In the genomic region with DNA sequence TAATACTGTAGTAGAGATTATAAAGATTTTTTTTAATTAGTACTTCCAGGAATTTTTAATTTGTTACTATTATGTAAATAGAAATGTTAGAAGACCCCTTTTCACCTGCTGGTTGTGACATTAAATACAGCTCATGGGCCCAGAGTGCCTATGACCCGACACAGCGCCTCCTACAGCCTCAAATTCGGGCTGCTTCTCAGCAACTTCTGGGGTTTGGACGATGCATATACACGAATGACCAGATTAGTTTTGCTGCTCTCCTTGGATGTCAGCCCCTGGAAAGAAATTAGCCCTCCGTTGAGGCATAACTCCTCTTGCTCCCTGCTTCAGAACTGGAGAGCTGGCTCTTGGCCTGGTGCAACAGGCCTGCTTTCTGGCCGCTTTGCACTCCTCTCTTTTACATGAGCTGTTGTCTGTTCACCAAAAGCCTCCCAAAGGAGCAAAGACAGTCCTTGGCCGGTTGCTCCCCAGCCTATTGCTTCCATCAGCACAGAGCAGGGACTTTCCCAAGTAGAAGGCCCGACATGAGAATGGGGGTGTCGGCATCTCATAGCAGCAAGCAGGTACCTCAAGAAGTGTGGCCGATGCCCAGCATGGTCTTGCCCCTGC, we compare ENCODE assay signal across 14 cellular contexts. TPM values are rescaled to one million over a fixed set of nuclear protein-coding genes. Genes with fewer than 3 reads are reported as not detected.
DNase-seq lines count a peak whose midpoint lies in the region; ATAC-seq, FAIRE-seq and TF ChIP-seq lines count a peak whose summit lies in the region.
"Had no signal": no experiment of that assay in that cellular context is flagged by ENCODE, and none has a peak within 500 bp of the region (broad histone marks: within the 10 kb centered on the region; RNA-seq: fewer than 3 reads in every experiment).

No MANE protein-coding gene starts in this region.

- no peaks in the 10 kb centered on the region for H3K27me3 Mint-ChIP-seq in H9 (ENCODE audit: low read depth)
- H3K27me3 Mint-ChIP-seq: brain had no signal

- H3K14ac ChIP-seq in H9 (ENCODE audit: insufficient read depth, low read length), result no peak overlapping the region
- no peak overlapping the region for H3K14ac ChIP-seq in mesenchymal stem cell (ENCODE audit: low read length in 2 of 2)

- no peak overlapping the region for H4K8ac ChIP-seq in H9 (replicated peaks; ENCODE audit: insufficient read length, low read depth, low read length)
- no peak overlapping the region for H4K8ac ChIP-seq in mesenchymal stem cell (ENCODE audit: low read length)

- no peak overlapping the region for H3K4ac ChIP-seq in H9 (ENCODE audit: low read depth, low read length)
- H3K4ac ChIP-seq in mesenchymal stem cell (ENCODE audit: low read depth in 1 of 2, low read length in 2 of 2), result no peak overlapping the region

- H3K36me3 ChIP-seq in GM12878 (ENCODE audit: control insufficient read depth in 2 of 2, insufficient read depth in 2 of 2, low read length in 1 of 2), result no peaks in the 10 kb centered on the region
- no peaks in the 10 kb centered on the region for H3K36me3 ChIP-seq in stomach smooth muscle (ENCODE audit: control insufficient read depth in 2 of 2, insufficient read depth in 2 of 2, low read length in 2 of 2)
- H3K36me3 ChIP-seq in mesenchymal stem cell (ENCODE audit: control insufficient read depth in 1 of 2, insufficient read depth in 2 of 2, low read depth in 1 of 2, low read length in 2 of 2), result no peaks in the 10 kb centered on the region

- no peak overlapping the region for H3K4me3 Mint-ChIP-seq in H9
- H3K4me3 Mint-ChIP-seq: activated CD4-positive, alpha-beta memory T cell treated with anti-CD3 and anti-CD28 coated beads, Interleukin-2, amount 10 ng/mL, durations not matched to agents 7 days and 5 days; brain; CD4-positive, CD25-positive, alpha-beta regulatory T cell; T-helper 2 cell treated with Interferon-gamma antibody and Interleukin-4, amounts not matched to agents 5 μg/mL and 100 μg/mL, for 36 hours had no signal

- intact Hi-C loops in GM12878 (cut with micrococcal nuclease; ENCODE audit: unreplicated experiment), result no loop called here
- intact Hi-C loops in right cardiac atrium (cut with DNase I), result no loop called here

- no TSS peak for BruUV-seq in GM12878 (replicated peaks; lab: Mats Ljungman, UMichigan)

- no peak for TF ChIP-seq EP300 in GM12878 (IDR thresholded peaks at IDR 0.05; ENCODE audit: borderline replicate concordance in 1 of 2, control insufficient read depth in 1 of 2, low read depth in 2 of 2, low read length in 2 of 2)

- no peaks in the 10 kb centered on the region for H3K23me2 ChIP-seq in H9 (ENCODE audit: insufficient read length, low read depth, low read length, poor library complexity, severe bottlenecking)

- no peak overlapping the region for H2BK120ac ChIP-seq in H9 (ENCODE audit: low read depth, low read length, poor library complexity, severe bottlenecking)
- no peak overlapping the region for H2BK120ac ChIP-seq in mesenchymal stem cell (ENCODE audit: low read depth, low read length)

- H3K79me1 ChIP-seq in H9 (ENCODE audit: insufficient read depth, low read depth, low read length, poor library complexity, severe bottlenecking), result no peaks in the 10 kb centered on the region
- no peaks in the 10 kb centered on the region for H3K79me1 ChIP-seq in mesenchymal stem cell (replicated peaks; ENCODE audit: low read length, poor library complexity, severe bottlenecking)

- H3K4me3 ChIP-seq in GM12878 (no peak overlapping the region), right cardiac atrium (ENCODE audit: low read length) (no peak overlapping the region), stomach smooth muscle (ENCODE audit: low read length in 2 of 2) (no peak overlapping the region), mesenchymal stem cell (ENCODE audit: insufficient read depth in 1 of 2, low read depth in 1 of 2, low read length in 2 of 2) (no peak overlapping the region)

- H2BK12ac ChIP-seq in H9 (ENCODE audit: insufficient read length, low read depth, low read length) (no peak overlapping the region), mesenchymal stem cell (ENCODE audit: low read length in 2 of 2) (no peak overlapping the region)

- no peak for TF ChIP-seq POLR2A in GM12878 (IDR thresholded peaks at IDR 0.05; ENCODE audit: low read depth, low read length)

- CTCF ChIA-PET in GM12878 (lab: Yijun Ruan, JAX), result interaction anchor here (0.6 to 1.7 kb wide), 3 partner anchors 58 to 1839 kb away, joined by 3 to 4 read pairs (median 3); no protein-coding TSS in a partner anchor

- H3K9ac ChIP-seq in H9 (ENCODE audit: extremely low read depth, insufficient read length, low read length), result no peak overlapping the region
- H3K9ac ChIP-seq in GM12878 (ENCODE audit: control insufficient read depth, insufficient read depth, low read length), result no peak overlapping the region
- no peak overlapping the region for H3K9ac ChIP-seq in stomach smooth muscle (ENCODE audit: low read length in 2 of 2)
- H3K9ac ChIP-seq in mesenchymal stem cell (ENCODE audit: low read length), result no peak overlapping the region

- SMC1A ChIA-PET in GM12878 (lab: Charles Lee; ENCODE audit: uncharacterized antibody, unreplicated experiment), result no interaction called here

- H3T11ph ChIP-seq in H9 (ENCODE audit: low read length), result no peak overlapping the region

- TF ChIP-seq CTCF in H9 (conservative IDR thresholded peaks at IDR 0.05) (peak; percentile 79), GM12878 (IDR thresholded peaks at IDR 0.05 in 2 of 3, conservative IDR thresholded peaks at IDR 0.05 in 1 of 3; ENCODE audit: control insufficient read depth in 2 of 3, extremely low read depth in 1 of 3, insufficient read depth in 1 of 3, low read depth in 3 of 3, low read length in 3 of 3) (peak in 2 of 3 experiments; percentile 28 to 31; a peak in 2 of 6 replicates)

- no peaks in the 10 kb centered on the region for H3K36me3 Mint-ChIP-seq in H9 (ENCODE audit: insufficient read depth in 1 of 3, low read depth in 3 of 3)
- H3K36me3 Mint-ChIP-seq: brain had no signal

- TF ChIP-seq RAD21 in GM12878 (IDR thresholded peaks at IDR 0.05; ENCODE audit: insufficient read depth, low read depth, low read length), result no peak

- H3K4me2 ChIP-seq in H9 (ENCODE audit: insufficient read depth, insufficient read length, low read length) (no peak overlapping the region), GM12878 (ENCODE audit: control insufficient read depth, insufficient read depth) (no peak overlapping the region), mesenchymal stem cell (ENCODE audit: low read length, poor library complexity, severe bottlenecking) (no peak overlapping the region)

- H3K9me3 ChIP-seq in H9 (ENCODE audit: control insufficient read depth, low read depth, low read length) (no peaks in the 10 kb centered on the region), GM12878 (replicated peaks; ENCODE audit: control insufficient read depth, insufficient read depth, low read length) (no peaks in the 10 kb centered on the region), right cardiac atrium (ENCODE audit: control insufficient read depth, low read length) (no peaks in the 10 kb centered on the region), stomach smooth muscle (ENCODE audit: control insufficient read depth in 2 of 2, low read length in 2 of 2) (no peaks in the 10 kb centered on the region), mesenchymal stem cell (ENCODE audit: control insufficient read depth, low read length) (no peaks in the 10 kb centered on the region)

- H3K4me1 Mint-ChIP-seq in H9, result peaks cover 31 to 42% of the 10 kb centered on the region in 2 experiments
- H3K4me1 Mint-ChIP-seq: activated CD4-positive, alpha-beta memory T cell treated with anti-CD3 and anti-CD28 coated beads, Interleukin-2, amount 10 ng/mL, durations not matched to agents 7 days and 5 days; CD4-positive, CD25-positive, alpha-beta regulatory T cell had no signal

- no peak overlapping the region; a peak in 1 of 7 replicates for H3K27ac Mint-ChIP-seq in H9
- H3K27ac Mint-ChIP-seq: activated CD4-positive, alpha-beta memory T cell treated with anti-CD3 and anti-CD28 coated beads, Interleukin-2, amount 10 ng/mL, durations not matched to agents 7 days and 5 days; CD4-positive, CD25-positive, alpha-beta regulatory T cell; T-helper 2 cell treated with Interferon-gamma antibody and Interleukin-4, amounts not matched to agents 5 μg/mL and 100 μg/mL, for 36 hours had no signal

- H4K91ac ChIP-seq in H9 (ENCODE audit: insufficient read length, low read depth, low read length), result no peak overlapping the region
- H4K91ac ChIP-seq in mesenchymal stem cell (ENCODE audit: low read length), result no peak overlapping the region

- H3K27ac ChIP-seq in H9 (ENCODE audit: insufficient read length, low read depth, low read length), result no peak overlapping the region
- H3K27ac ChIP-seq in GM12878 (ENCODE audit: control insufficient read depth, insufficient read depth), result no peak overlapping the region
- H3K27ac ChIP-seq in right cardiac atrium (ENCODE audit: low read length), result peak overlapping the region; percentile 9
- peak overlapping the region; percentile 11 for H3K27ac ChIP-seq in stomach smooth muscle (ENCODE audit: low read length)
- H3K27ac ChIP-seq in mesenchymal stem cell (ENCODE audit: low read length, poor library complexity, severe bottlenecking), result no peak overlapping the region
- H3K27ac ChIP-seq: HL-60 had no signal

- in situ Hi-C loops in GM12878 (cut with MboI), result no loop called here

- H4K20me1 ChIP-seq in H9 (ENCODE audit: control insufficient read depth, insufficient read depth, insufficient read length) (no peaks in the 10 kb centered on the region), GM12878 (ENCODE audit: control insufficient read depth, insufficient read depth) (no peaks in the 10 kb centered on the region; the same call in 1 of the 2 replicates)

- H3K9me3 Mint-ChIP-seq in H9, result no peaks in the 10 kb centered on the region
- H3K9me3 Mint-ChIP-seq: activated CD4-positive, alpha-beta memory T cell treated with anti-CD3 and anti-CD28 coated beads, Interleukin-2, amount 10 ng/mL, durations not matched to agents 7 days and 5 days; brain; T-helper 2 cell treated with Interferon-gamma antibody and Interleukin-4, amounts not matched to agents 5 μg/mL and 100 μg/mL, for 36 hours had no signal

- RAD21 ChIA-PET in GM12878 (lab: Charles Lee; ENCODE audit: unreplicated experiment), result no interaction called here

- H2AFZ ChIP-seq in H9 (ENCODE audit: low read length) (no peak overlapping the region), GM12878 (ENCODE audit: control insufficient read depth, low read depth, low read length) (no peak overlapping the region), mesenchymal stem cell (ENCODE audit: low read depth, low read length) (no peak overlapping the region)

- no peaks in the 10 kb centered on the region for H3K27me3 ChIP-seq in H9 (ENCODE audit: insufficient read depth, low read length)
- peaks cover 0 to 2% of the 10 kb centered on the region in 2 experiments; a peak in 1 of 4 replicates for H3K27me3 ChIP-seq in GM12878 (replicated peaks in 1 of 2; ENCODE audit: control insufficient read depth in 2 of 2, insufficient read depth in 2 of 2, low read length in 1 of 2)
- no peaks in the 10 kb centered on the region for H3K27me3 ChIP-seq in right cardiac atrium (ENCODE audit: control insufficient read depth, insufficient read depth)
- no peaks in the 10 kb centered on the region for H3K27me3 ChIP-seq in stomach smooth muscle (ENCODE audit: control insufficient read depth in 1 of 2, insufficient read depth in 2 of 2, low read length in 2 of 2)
- H3K27me3 ChIP-seq in mesenchymal stem cell (ENCODE audit: control insufficient read depth in 1 of 2, insufficient read depth in 1 of 2, low read length in 2 of 2), result peaks cover 2 to 22% of the 10 kb centered on the region in 2 experiments

- H2BK5ac ChIP-seq in H9 (ENCODE audit: insufficient read length, low read length) (no peak overlapping the region), mesenchymal stem cell (ENCODE audit: low read depth, low read length, poor library complexity, severe bottlenecking) (no peak overlapping the region)

- no peak for FAIRE-seq in GM12878 (lab: Jason Lieb, UNC)

- H3K4me1 ChIP-seq in H9 (ENCODE audit: insufficient read depth, low read length) (no peaks in the 10 kb centered on the region), GM12878 (ENCODE audit: control insufficient read depth, insufficient read depth, low read length) (no peaks in the 10 kb centered on the region), right cardiac atrium (ENCODE audit: control insufficient read depth, insufficient read depth, low read length) (peaks cover 7% of the 10 kb centered on the region), stomach smooth muscle (ENCODE audit: control insufficient read depth, insufficient read depth, low read length) (peaks cover 4% of the 10 kb centered on the region), mesenchymal stem cell (ENCODE audit: control insufficient read depth, insufficient read depth, low read depth, low read length) (peaks cover 2% of the 10 kb centered on the region)

- ATAC-seq in GM12878 (0 out of 3 replicates have a peak, but pooled peaks have one; percentile 46), right cardiac atrium (peak; percentile 44 to 89)

- POLR2A ChIA-PET in GM12878 (lab: Charles Lee), result no interaction called here

- WGBS in H9 (ENCODE audit: extremely low coverage, insufficient read length, low lambda C conversion rate), result no CpG with 5 or more reads among the region's 11 CpGs
- 61% methylated on average over 11 of the region's 11 CpGs for WGBS in GM12878 (ENCODE audit: insufficient coverage, insufficient replicate concordance, low lambda C conversion rate, missing lambda C conversion rate)
- 65% methylated on average over 11 of the region's 11 CpGs for WGBS in right cardiac atrium
- 89% methylated on average over 11 of the region's 11 CpGs for WGBS in mesenchymal stem cell

- H3K56ac ChIP-seq in H9 (ENCODE audit: insufficient read length, low read depth, low read length), result no peak overlapping the region

- DNase-seq in H9, result peak; percentile 48
- DNase-seq in GM12878 (ENCODE audit: low read depth, low spot score), result no peak
- DNase-seq in right cardiac atrium, result peak; percentile 32 to 90 (median 79)
- DNase-seq in mesenchymal stem cell, result no peak
- no peak for DNase-seq in activated naive CD4-positive, alpha-beta T cell treated with Interleukin-2 at 50 U/mL for 16 hours
- no peak for DNase-seq in HT-29 (ENCODE audit: low spot score)
- DNase-seq in C1 segment of cervical spinal cord (lab: John Stamatoyannopoulos, UW), result no peak
- DNase-seq: activated CD4-positive, alpha-beta memory T cell treated with anti-CD3 and anti-CD28 coated beads, Interleukin-2, amount 10 ng/mL, durations not matched to agents 7 days and 5 days; CD4-positive, CD25-positive, alpha-beta regulatory T cell; OCI-M1 had no signal

- H2BK15ac ChIP-seq in H9 (ENCODE audit: low read depth, low read length), result no peak overlapping the region
- H2BK15ac ChIP-seq in mesenchymal stem cell (ENCODE audit: low read depth, poor library complexity, severe bottlenecking), result no peak overlapping the region

- no peak overlapping the region for H2BK20ac ChIP-seq in H9 (ENCODE audit: low read depth, low read length, poor library complexity, severe bottlenecking)

- H3K79me2 ChIP-seq in H9 (ENCODE audit: insufficient read depth, low read length) (no peaks in the 10 kb centered on the region), GM12878 (ENCODE audit: control insufficient read depth, insufficient read depth, low read length) (no peaks in the 10 kb centered on the region)

- H3K18ac ChIP-seq in H9 (ENCODE audit: insufficient read length, low read depth, low read length) (no peak overlapping the region), mesenchymal stem cell (ENCODE audit: low read depth in 1 of 2, low read length in 2 of 2) (no peak overlapping the region)

- no peak overlapping the region for H4K5ac ChIP-seq in H9 (ENCODE audit: insufficient read length, low read depth, low read length)

- H3K23ac ChIP-seq in H9 (ENCODE audit: insufficient read length, low read depth, low read length) (no peak overlapping the region), mesenchymal stem cell (ENCODE audit: low read length in 2 of 2) (no peak overlapping the region)

- H2AK5ac ChIP-seq in H9 (ENCODE audit: insufficient read length, low read length) (no peak overlapping the region), mesenchymal stem cell (ENCODE audit: low read length, severe bottlenecking) (no peak overlapping the region)

RNA-seq across cellular contexts. Expression of gene TECTA, which starts 3.3 kb away (rescaled TPM):
- total RNA-seq in H9 (2021), result 0.66 and 0.68 TPM in 2 replicates
- total RNA-seq in GM12878 (2013; cell fraction: nucleolus; rRNA removed), result 0.88 and 0.98 TPM in 2 replicates
- 0.05 and 0.06 TPM in 2 replicates for total RNA-seq in GM12878 (2014; rRNA removed)
- 0.04 and 0.05 TPM in 2 replicates for total RNA-seq in GM12878 (2014; rRNA removed; fragmentation: Illumina TruSeq; extraction: Trizol)
- total RNA-seq in GM12878 (2021), result 0.05 and 0.11 TPM in 2 replicates
- polyA plus RNA-seq in GM12878 (2011; ENCODE audit: low read depth), result 0.08 TPM
- 0.14 and 0.20 TPM in 2 replicates for polyA plus RNA-seq in GM12878 (2011; rRNA removed)
- 0.23 and 0.30 TPM in 2 replicates for polyA plus RNA-seq in GM12878 (2011; cell fraction: cytosol; rRNA removed)
- 0.67 and 1.0 TPM in 2 replicates for polyA plus RNA-seq in GM12878 (2011; cell fraction: nucleus; rRNA removed)
- polyA plus RNA-seq in GM12878 (2012), result 0.07 and 0.10 TPM in 2 replicates
- polyA plus RNA-seq in GM12878 (2014; fragmentation: Illumina TruSeq; extraction: Trizol), result 0.12 and 0.16 TPM in 2 replicates
- polyA plus RNA-seq in GM12878 (2014; fragmentation: Nextera tagmentation; extraction: Ambion mirVana), result under 1 TPM in 1 of 2 experiments, not detected in 1; under 0.01 TPM
- polyA plus RNA-seq in GM12878 (2014; rRNA removed), result 0.13 and 0.58 TPM in 2 replicates
- under 1 TPM; 0.03 to 0.04 TPM for polyA plus RNA-seq in GM12878 (2016; fragmentation: Nextera tagmentation; extraction: Ambion mirVana)
- polyA minus RNA-seq in GM12878 (2011; rRNA and poly(A)+ RNA removed), result 0.29 and 0.41 TPM in 2 replicates
- polyA minus RNA-seq in GM12878 (2011; cell fraction: cytosol; rRNA and poly(A)+ RNA removed), result not detected in 2 replicates
- polyA minus RNA-seq in GM12878 (2011; cell fraction: nucleus; rRNA and poly(A)+ RNA removed), result 0.48 and 0.57 TPM in 2 replicates
- 1 to 10 TPM; 3.9 to 7.4 (median 4.7) TPM for total RNA-seq in right cardiac atrium
- polyA plus RNA-seq in right cardiac atrium, result 2.1 TPM
- polyA plus RNA-seq in mesenchymal stem cell (2013, experiment 1 of 2), result 0.15 TPM
- polyA plus RNA-seq in mesenchymal stem cell (2013, experiment 2 of 2), result 0.16 TPM
- total RNA-seq in HT-29 (2014; rRNA removed; shearing (Covaris generic)), result not detected in 2 replicates

Comparison
In these comparisons a context has a peak if more than half of its experiments do, and no peak if none do; other contexts are left out.
1. DNase-seq: peak in H9 (single experiment) and right cardiac atrium (3 of 3); none in GM12878 (single experiment), mesenchymal stem cell (single experiment), activated naive CD4-positive, alpha-beta T cell treated with Interleukin-2 at 50 U/mL for 16 hours (single experiment), HT-29 (single experiment) and C1 segment of cervical spinal cord (0 of 14).
2. H3K27ac ChIP-seq: peak in right cardiac atrium (single experiment) and stomach smooth muscle (single experiment); none in H9 (single experiment), GM12878 (single experiment) and mesenchymal stem cell (single experiment).